Comparison of ENCODE assay signal across 24 cellular contexts in genomic region chr19:53503126-53503525, GRCh38. TPM values are rescaled to one million over a fixed set of nuclear protein-coding genes. Genes with fewer than 3 reads are reported as not detected.
A peak's percentile ranks its signal among the peaks of the same experiment; 100 is the strongest.
DNase-seq lines count a peak whose midpoint lies in the region; TF ChIP-seq lines count a peak whose summit lies in the region.
"Had no signal": no experiment of that assay in that cellular context is flagged by ENCODE, and none has a peak within 500 bp of the region (broad histone marks: within the 10 kb centered on the region; RNA-seq: fewer than 3 reads in every experiment).

No MANE protein-coding gene starts in this region.

- peaks cover 31% of the 10 kb centered on the region for H3K27me3 Mint-ChIP-seq in activated naive CD8-positive, alpha-beta T cell treated with anti-CD3 and anti-CD28 coated beads for 36 hours
- H3K27me3 Mint-ChIP-seq in immature natural killer cell (ENCODE audit: low read depth in 3 of 3) = peaks cover 0 to 6% (median 1%) of the 10 kb centered on the region in 3 donors
- H3K27me3 Mint-ChIP-seq: activated CD4-positive, alpha-beta memory T cell treated with anti-CD3 and anti-CD28 coated beads, Interleukin-2, amount 10 ng/mL, durations not matched to agents 7 days and 5 days had no signal

- no peak overlapping the region for H3K27ac Mint-ChIP-seq in activated naive CD8-positive, alpha-beta T cell treated with anti-CD3 and anti-CD28 coated beads for 36 hours
- no peak overlapping the region for H3K27ac Mint-ChIP-seq in immature natural killer cell
- H3K27ac Mint-ChIP-seq: activated CD4-positive, alpha-beta memory T cell treated with anti-CD3 and anti-CD28 coated beads, Interleukin-2, amount 10 ng/mL, durations not matched to agents 7 days and 5 days; activated naive CD8-positive, alpha-beta T cell treated with anti-CD3 and anti-CD28 coated beads, Interleukin-2, amount 50 U/mL, for 24 hours; IgD-negative memory B cell had no signal

- H3K9me3 ChIP-seq in left ventricle myocardium inferior (replicated peaks) = no peaks in the 10 kb centered on the region
- H3K9me3 ChIP-seq: BLaER1, esophagus muscularis mucosa, gastrocnemius medialis had no signal

- H3K4me1 Mint-ChIP-seq in activated naive CD8-positive, alpha-beta T cell treated with anti-CD3 and anti-CD28 coated beads for 36 hours = no peaks in the 10 kb centered on the region
- no peaks in the 10 kb centered on the region for H3K4me1 Mint-ChIP-seq in immature natural killer cell
- H3K4me1 Mint-ChIP-seq: activated CD4-positive, alpha-beta memory T cell treated with anti-CD3 and anti-CD28 coated beads, Interleukin-2, amount 10 ng/mL, durations not matched to agents 7 days and 5 days; activated naive CD8-positive, alpha-beta T cell treated with anti-CD3 and anti-CD28 coated beads, Interleukin-2, amount 50 U/mL, for 24 hours; IgD-negative memory B cell had no signal

- H3K27me3 ChIP-seq in left ventricle myocardium inferior (ENCODE audit: low read depth) = peaks cover 54% of the 10 kb centered on the region
- H3K27me3 ChIP-seq: BLaER1, esophagus muscularis mucosa had no signal

- H3K4me3 ChIP-seq in left ventricle myocardium inferior = no peak overlapping the region
- H3K4me3 ChIP-seq: BLaER1, gastrocnemius medialis, lung, spleen had no signal

- H3K36me3 ChIP-seq in left ventricle myocardium inferior = no peaks in the 10 kb centered on the region
- H3K36me3 ChIP-seq: BLaER1, esophagus muscularis mucosa, gastrocnemius medialis, spleen had no signal

- DNase-seq in left ventricle myocardium inferior (no peak), cardiac septum (ENCODE audit: low spot score) (no peak), OCI-M1 (lab: John Stamatoyannopoulos, UW) (peak; percentile 14), left kidney (ENCODE audit: low read depth, low spot score) (peak; percentile 51), GM20000 (ENCODE audit: low spot score) (no peak), immature natural killer cell (no peak)
- DNase-seq in activated naive CD8-positive, alpha-beta T cell treated with anti-CD3 and anti-CD28 coated beads for 36 hours = no peak
- DNase-seq in NK-92 treated with Interleukin-12 subunit alpha and Interleukin-12 subunit beta, amount 100 ng/mL, for 24 hours (lab: John Stamatoyannopoulos, UW) = no peak
- DNase-seq: activated CD4-positive, alpha-beta memory T cell treated with anti-CD3 and anti-CD28 coated beads, Interleukin-2, amount 10 ng/mL, durations not matched to agents 7 days and 5 days; activated effector memory CD4-positive, alpha-beta T cell treated with Interleukin-2 at 50 U/mL for 16 hours; activated naive CD8-positive, alpha-beta T cell treated with anti-CD3 and anti-CD28 coated beads, Interleukin-2, amount 50 U/mL, for 24 hours; effector CD8-positive, alpha-beta T cell; EL; gastrocnemius medialis; kidney; NCI-H446; spleen; stimulated activated CD4-positive, alpha-beta T cell treated with anti-CD3 and anti-CD28 coated beads, Interleukin-4, amount 100 ng/mL, for 1 hour; stimulated activated naive CD4-positive, alpha-beta T cell had no signal

- intact Hi-C loops in left ventricle myocardium inferior (cut with micrococcal nuclease) (loop anchor here (10.0 kb wide), 1 partner anchor 68 kb away; the partner anchor contains the start of gene ZNF761), cardiac septum (cut with DNase I) (loop anchor here (10.0 kb wide), 1 partner anchor 242 kb away; no protein-coding TSS in a partner anchor)

- H3K4me1 ChIP-seq in left ventricle myocardium inferior = peaks cover 8% of the 10 kb centered on the region
- H3K4me1 ChIP-seq: gastrocnemius medialis had no signal

- peaks cover 15% of the 10 kb centered on the region for H3K9me3 Mint-ChIP-seq in activated naive CD8-positive, alpha-beta T cell treated with anti-CD3 and anti-CD28 coated beads for 36 hours
- H3K9me3 Mint-ChIP-seq in immature natural killer cell = peaks cover 5 to 31% (median 20%) of the 10 kb centered on the region in 6 donors

- peak overlapping the region; percentile 1 for H3K27ac ChIP-seq in left ventricle myocardium inferior (replicated peaks)
- H3K27ac ChIP-seq: BLaER1, RWPE1, spleen had no signal

- H3K36me3 Mint-ChIP-seq in activated naive CD8-positive, alpha-beta T cell treated with anti-CD3 and anti-CD28 coated beads for 36 hours = peaks cover 3% of the 10 kb centered on the region
- H3K36me3 Mint-ChIP-seq in immature natural killer cell = peaks cover 0 to 8% (median 7%) of the 10 kb centered on the region in 3 donors

- TF ChIP-seq CTCF in left ventricle myocardium inferior (IDR thresholded peaks at IDR 0.05; ENCODE audit: borderline replicate concordance) (no peak), GM20000 (IDR thresholded peaks at IDR 0.05; ENCODE audit: extremely low read depth, missing control alignments) (no peak)

- no peak overlapping the region for H3K4me3 Mint-ChIP-seq in activated naive CD8-positive, alpha-beta T cell treated with anti-CD3 and anti-CD28 coated beads for 36 hours
- no peak overlapping the region for H3K4me3 Mint-ChIP-seq in immature natural killer cell
- H3K4me3 Mint-ChIP-seq: activated CD4-positive, alpha-beta memory T cell treated with anti-CD3 and anti-CD28 coated beads, Interleukin-2, amount 10 ng/mL, durations not matched to agents 7 days and 5 days; activated naive CD8-positive, alpha-beta T cell treated with anti-CD3 and anti-CD28 coated beads, Interleukin-2, amount 50 U/mL, for 24 hours; IgD-negative memory B cell had no signal

RNA-seq across cellular contexts. Expression of gene ZNF331, which starts 34.8 kb away (rescaled TPM):
- total RNA-seq in left ventricle myocardium inferior (10.1 TPM), cardiac septum (9.8 TPM)
- total RNA-seq in activated naive CD8-positive, alpha-beta T cell treated with anti-CD3 and anti-CD28 coated beads for 36 hours = 10 to 100 TPM; 18.1 to 21.3 TPM
- 10 to 100 TPM; 11.8 to 35.8 (median 21.8) TPM for polyA plus RNA-seq in immature natural killer cell

RNA-seq across cellular contexts. Expression of gene ZNF813, which starts 35.6 kb away (rescaled TPM):
- total RNA-seq in left ventricle myocardium inferior (1.8 TPM), cardiac septum (0.75 TPM)
- 1 to 10 TPM; 8.3 to 8.6 TPM for total RNA-seq in activated naive CD8-positive, alpha-beta T cell treated with anti-CD3 and anti-CD28 coated beads for 36 hours
- 1 to 10 TPM; 1.6 to 6.1 (median 2.7) TPM for polyA plus RNA-seq in immature natural killer cell

Comparison
In these comparisons a context has a peak if more than half of its experiments do, and no peak if none do; other contexts are left out.
1. DNase-seq: peak in OCI-M1 (single experiment) and left kidney (single experiment); none in left ventricle myocardium inferior (single experiment), cardiac septum (single experiment), activated naive CD8-positive, alpha-beta T cell treated with anti-CD3 and anti-CD28 coated beads for 36 hours (single experiment), NK-92 treated with Interleukin-12 subunit alpha and Interleukin-12 subunit beta, amount 100 ng/mL, for 24 hours (single experiment), GM20000 (single experiment) and immature natural killer cell (0 of 3).